ENCODE assay signal across 16 cellular contexts in genomic region chr2:54617409-54617808, GRCh38.
DNase-seq lines count a peak whose midpoint lies in the region; ATAC-seq lines count a peak whose summit lies in the region.
"Had no signal": no experiment of that assay in that cellular context is flagged by ENCODE, and none has a peak within 500 bp of the region (broad histone marks: within the 10 kb centered on the region; RNA-seq: fewer than 3 reads in every experiment).

No MANE protein-coding gene starts in this region.

- peaks cover 36% of the 10 kb centered on the region for H3K4me1 Mint-ChIP-seq in activated T-cell treated with anti-CD3 and anti-CD28 coated beads, Interleukin-2, amount 50 U/mL, for 24 hours (ENCODE audit: low read depth)
- H3K4me1 Mint-ChIP-seq in naive thymus-derived CD8-positive, alpha-beta T cell, result peaks cover 23 to 64% (median 46%) of the 10 kb centered on the region in 4 donors

- H3K36me3 ChIP-seq in subcutaneous abdominal adipose tissue (ENCODE audit: control insufficient read depth in 5 of 5, insufficient read depth in 5 of 5, low read length in 5 of 5), result peaks cover 33 to 88% (median 67%) of the 10 kb centered on the region in 5 donors

- no peak overlapping the region for H3K9ac ChIP-seq in subcutaneous abdominal adipose tissue (ENCODE audit: low read length in 5 of 5)

- no peak for DNase-seq in activated T-cell treated with anti-CD3 and anti-CD28 coated beads, Interleukin-2, amount 50 U/mL, for 24 hours
- no peak for DNase-seq in activated T-cell treated with anti-CD3 and anti-CD28 coated beads, Interleukin-2, amount 50 U/mL, for 48 hours
- peak; percentile 41 for DNase-seq in fibroblast of gingiva (ENCODE audit: low read depth)
- no peak for DNase-seq in naive thymus-derived CD8-positive, alpha-beta T cell
- DNase-seq in NCI-H524 (lab: John Stamatoyannopoulos, UW), result no peak
- DNase-seq: DMS153, MM.1S, NCI-H1105, NCI-H187, NCI-H446 treated with DMSO at 0.1 percent for 48 hours, NCI-H774, PC-9 had no signal

- no peak overlapping the region for H3K4me3 Mint-ChIP-seq in activated T-cell treated with anti-CD3 and anti-CD28 coated beads, Interleukin-2, amount 50 U/mL, for 24 hours
- H3K4me3 Mint-ChIP-seq in naive thymus-derived CD8-positive, alpha-beta T cell, result no peak overlapping the region

- H3K27ac Mint-ChIP-seq in activated T-cell treated with anti-CD3 and anti-CD28 coated beads, Interleukin-2, amount 50 U/mL, for 24 hours, result peak overlapping the region; percentile 23
- peak overlapping the region in 6 of 10 donors; percentile 24 to 67 (median 48) for H3K27ac Mint-ChIP-seq in naive thymus-derived CD8-positive, alpha-beta T cell

- ATAC-seq in naive thymus-derived CD8-positive, alpha-beta T cell, result no peak
- ATAC-seq in HG02798 (IDR thresholded peaks at IDR 0.05; ENCODE audit: poor library complexity, unreplicated experiment), result no peak
- no peak for ATAC-seq in GM21360 (IDR thresholded peaks at IDR 0.05; ENCODE audit: unreplicated experiment)

- no peaks in the 10 kb centered on the region for H3K27me3 Mint-ChIP-seq in activated T-cell treated with anti-CD3 and anti-CD28 coated beads, Interleukin-2, amount 50 U/mL, for 24 hours
- no peaks in the 10 kb centered on the region for H3K27me3 Mint-ChIP-seq in naive thymus-derived CD8-positive, alpha-beta T cell

- no peak overlapping the region for H3K4me3 ChIP-seq in subcutaneous abdominal adipose tissue (ENCODE audit: low read depth in 1 of 5, low read length in 5 of 5)
- H3K4me3 ChIP-seq: PC-9 had no signal

- H3K9me3 Mint-ChIP-seq in activated T-cell treated with anti-CD3 and anti-CD28 coated beads, Interleukin-2, amount 50 U/mL, for 24 hours, result no peaks in the 10 kb centered on the region
- H3K9me3 Mint-ChIP-seq in naive thymus-derived CD8-positive, alpha-beta T cell, result no peaks in the 10 kb centered on the region

- peaks cover 89% of the 10 kb centered on the region for H3K36me3 Mint-ChIP-seq in activated T-cell treated with anti-CD3 and anti-CD28 coated beads, Interleukin-2, amount 50 U/mL, for 24 hours (ENCODE audit: low read depth)
- H3K36me3 Mint-ChIP-seq in naive thymus-derived CD8-positive, alpha-beta T cell, result peaks cover 3 to 97% (median 37%) of the 10 kb centered on the region in 3 donors

- no peaks in the 10 kb centered on the region for H3K27me3 ChIP-seq in subcutaneous abdominal adipose tissue (ENCODE audit: control insufficient read depth in 5 of 5, insufficient read depth in 4 of 5, low read length in 5 of 5)

- H3K4me1 ChIP-seq in subcutaneous abdominal adipose tissue (ENCODE audit: control insufficient read depth in 5 of 5, insufficient read depth in 5 of 5, low read length in 5 of 5), result peaks cover 8 to 63% (median 29%) of the 10 kb centered on the region in 5 donors

- peak overlapping the region; percentile 86 for H3K27ac ChIP-seq in subcutaneous abdominal adipose tissue (ENCODE audit: low read depth, low read length)
- H3K27ac ChIP-seq: 22Rv1, PC-9 had no signal

- POLR2A ChIA-PET in naive thymus-derived CD8-positive, alpha-beta T cell (lab: Charles Lee), result interaction anchor here (0.6 to 1.2 kb wide), 2 partner anchors 15 to 37 kb away, joined by 3 read pairs; no protein-coding TSS in a partner anchor

- no peaks in the 10 kb centered on the region for H3K9me3 ChIP-seq in subcutaneous abdominal adipose tissue (ENCODE audit: control insufficient read depth in 5 of 5, low read length in 5 of 5)
